1 cellular context compared by ENCODE assay signal in the genomic region with DNA sequence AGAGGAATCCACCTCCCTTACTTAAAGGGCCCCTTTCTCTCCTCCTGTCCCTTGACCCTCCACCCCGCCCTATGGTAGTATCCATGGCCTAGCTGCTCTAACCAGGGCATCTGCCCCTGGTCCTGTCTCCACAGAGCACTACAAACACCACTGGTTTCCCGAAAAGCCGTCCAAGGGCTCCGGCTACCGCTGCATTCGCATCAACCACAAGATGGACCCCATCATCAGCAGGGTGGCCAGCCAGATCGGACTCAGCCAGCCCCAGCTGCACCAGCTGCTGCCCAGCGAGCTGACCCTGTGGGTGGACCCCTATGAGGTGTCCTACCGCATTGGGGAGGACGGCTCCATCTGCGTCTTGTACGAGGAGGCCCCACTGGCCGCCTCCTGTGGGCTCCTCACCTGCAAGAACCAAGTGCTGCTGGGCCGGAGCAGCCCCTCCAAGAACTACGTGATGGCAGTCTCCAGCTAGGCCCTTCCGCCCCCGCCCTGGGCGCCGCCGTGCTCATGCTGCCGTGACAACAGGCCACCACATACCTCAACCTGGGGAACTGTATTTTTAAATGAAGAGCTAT.
A peak's percentile ranks its signal among the peaks of the same experiment; 100 is the strongest.
TF ChIP-seq lines count a peak whose summit lies in the region.

No MANE protein-coding gene starts in this region.

TF ChIP-seq in GM12878, 131 proteins besides CTCF, POLR2A, EP300 and RAD21 (continued from another document):
- TF ChIP-seq, protein P1, sequence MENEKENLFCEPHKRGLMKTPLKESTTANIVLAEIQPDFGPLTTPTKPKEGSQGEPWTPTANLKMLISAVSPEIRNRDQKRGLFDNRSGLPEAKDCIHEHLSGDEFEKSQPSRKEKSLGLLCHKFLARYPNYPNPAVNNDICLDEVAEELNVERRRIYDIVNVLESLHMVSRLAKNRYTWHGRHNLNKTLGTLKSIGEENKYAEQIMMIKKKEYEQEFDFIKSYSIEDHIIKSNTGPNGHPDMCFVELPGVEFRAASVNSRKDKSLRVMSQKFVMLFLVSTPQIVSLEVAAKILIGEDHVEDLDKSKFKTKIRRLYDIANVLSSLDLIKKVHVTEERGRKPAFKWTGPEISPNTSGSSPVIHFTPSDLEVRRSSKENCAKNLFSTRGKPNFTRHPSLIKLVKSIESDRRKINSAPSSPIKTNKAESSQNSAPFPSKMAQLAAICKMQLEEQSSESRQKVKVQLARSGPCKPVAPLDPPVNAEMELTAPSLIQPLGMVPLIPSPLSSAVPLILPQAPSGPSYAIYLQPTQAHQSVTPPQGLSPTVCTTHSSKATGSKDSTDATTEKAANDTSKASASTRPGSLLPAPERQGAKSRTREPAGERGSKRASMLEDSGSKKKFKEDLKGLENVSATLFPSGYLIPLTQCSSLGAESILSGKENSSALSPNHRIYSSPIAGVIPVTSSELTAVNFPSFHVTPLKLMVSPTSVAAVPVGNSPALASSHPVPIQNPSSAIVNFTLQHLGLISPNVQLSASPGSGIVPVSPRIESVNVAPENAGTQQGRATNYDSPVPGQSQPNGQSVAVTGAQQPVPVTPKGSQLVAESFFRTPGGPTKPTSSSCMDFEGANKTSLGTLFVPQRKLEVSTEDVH (IDR thresholded peaks at IDR 0.05; ENCODE audit: low read depth, partially characterized antibody), result no peak
- no peak for TF ChIP-seq CHD2 (IDR thresholded peaks at IDR 0.05; ENCODE audit: borderline replicate concordance, low read depth, low read length)
- TF ChIP-seq, protein P2, sequence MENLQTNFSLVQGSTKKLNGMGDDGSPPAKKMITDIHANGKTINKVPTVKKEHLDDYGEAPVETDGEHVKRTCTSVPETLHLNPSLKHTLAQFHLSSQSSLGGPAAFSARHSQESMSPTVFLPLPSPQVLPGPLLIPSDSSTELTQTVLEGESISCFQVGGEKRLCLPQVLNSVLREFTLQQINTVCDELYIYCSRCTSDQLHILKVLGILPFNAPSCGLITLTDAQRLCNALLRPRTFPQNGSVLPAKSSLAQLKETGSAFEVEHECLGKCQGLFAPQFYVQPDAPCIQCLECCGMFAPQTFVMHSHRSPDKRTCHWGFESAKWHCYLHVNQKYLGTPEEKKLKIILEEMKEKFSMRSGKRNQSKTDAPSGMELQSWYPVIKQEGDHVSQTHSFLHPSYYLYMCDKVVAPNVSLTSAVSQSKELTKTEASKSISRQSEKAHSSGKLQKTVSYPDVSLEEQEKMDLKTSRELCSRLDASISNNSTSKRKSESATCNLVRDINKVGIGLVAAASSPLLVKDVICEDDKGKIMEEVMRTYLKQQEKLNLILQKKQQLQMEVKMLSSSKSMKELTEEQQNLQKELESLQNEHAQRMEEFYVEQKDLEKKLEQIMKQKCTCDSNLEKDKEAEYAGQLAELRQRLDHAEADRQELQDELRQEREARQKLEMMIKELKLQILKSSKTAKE (IDR thresholded peaks at IDR 0.05; ENCODE audit: low read depth, poor library complexity, severe bottlenecking), result no peak
- TF ChIP-seq MXI1 (IDR thresholded peaks at IDR 0.05; ENCODE audit: low read depth, low read length), result no peak
- TF ChIP-seq MTA3 (IDR thresholded peaks at IDR 0.05; ENCODE audit: borderline replicate concordance, low read length), result peak; percentile 27; the same call in 1 of the 2 replicates
- TF ChIP-seq CHD4 (IDR thresholded peaks at IDR 0.05), result no peak
- TF ChIP-seq POLR2AphosphoS2 (IDR thresholded peaks at IDR 0.05; ENCODE audit: low read depth, low read length), result no peak; the same call in 1 of the 2 replicates
- TF ChIP-seq LARP7 (IDR thresholded peaks at IDR 0.05), result peak; percentile 16; the same call in 1 of the 2 replicates
- 0 out of 2 replicates have a peak, but pooled peaks have one; percentile 54 for TF ChIP-seq MEF2A (IDR thresholded peaks at IDR 0.05; ENCODE audit: insufficient read depth, low read depth, low read length)
- TF ChIP-seq, protein P3, sequence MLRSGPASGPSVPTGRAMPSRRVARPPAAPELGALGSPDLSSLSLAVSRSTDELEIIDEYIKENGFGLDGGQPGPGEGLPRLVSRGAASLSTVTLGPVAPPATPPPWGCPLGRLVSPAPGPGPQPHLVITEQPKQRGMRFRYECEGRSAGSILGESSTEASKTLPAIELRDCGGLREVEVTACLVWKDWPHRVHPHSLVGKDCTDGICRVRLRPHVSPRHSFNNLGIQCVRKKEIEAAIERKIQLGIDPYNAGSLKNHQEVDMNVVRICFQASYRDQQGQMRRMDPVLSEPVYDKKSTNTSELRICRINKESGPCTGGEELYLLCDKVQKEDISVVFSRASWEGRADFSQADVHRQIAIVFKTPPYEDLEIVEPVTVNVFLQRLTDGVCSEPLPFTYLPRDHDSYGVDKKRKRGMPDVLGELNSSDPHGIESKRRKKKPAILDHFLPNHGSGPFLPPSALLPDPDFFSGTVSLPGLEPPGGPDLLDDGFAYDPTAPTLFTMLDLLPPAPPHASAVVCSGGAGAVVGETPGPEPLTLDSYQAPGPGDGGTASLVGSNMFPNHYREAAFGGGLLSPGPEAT (IDR thresholded peaks at IDR 0.05; ENCODE audit: low read depth), result no peak; the same call in 1 of the 2 replicates
- TF ChIP-seq GATAD2B (conservative IDR thresholded peaks at IDR 0.05; ENCODE audit: low read depth), result no peak
- no peak for TF ChIP-seq HDAC2 (IDR thresholded peaks at IDR 0.05)
- no peak for TF ChIP-seq TCF12 (IDR thresholded peaks at IDR 0.05; ENCODE audit: low read depth, low read length)
- TF ChIP-seq RCOR1 (conservative IDR thresholded peaks at IDR 0.05; ENCODE audit: low read depth, low read length), result 0 out of 2 replicates have a peak, but pooled peaks have one; percentile 52
- TF ChIP-seq SMAD5 (IDR thresholded peaks at IDR 0.05; ENCODE audit: low read depth), result peak; percentile 23; the same call in 1 of the 2 replicates
- TF ChIP-seq, protein P4, sequence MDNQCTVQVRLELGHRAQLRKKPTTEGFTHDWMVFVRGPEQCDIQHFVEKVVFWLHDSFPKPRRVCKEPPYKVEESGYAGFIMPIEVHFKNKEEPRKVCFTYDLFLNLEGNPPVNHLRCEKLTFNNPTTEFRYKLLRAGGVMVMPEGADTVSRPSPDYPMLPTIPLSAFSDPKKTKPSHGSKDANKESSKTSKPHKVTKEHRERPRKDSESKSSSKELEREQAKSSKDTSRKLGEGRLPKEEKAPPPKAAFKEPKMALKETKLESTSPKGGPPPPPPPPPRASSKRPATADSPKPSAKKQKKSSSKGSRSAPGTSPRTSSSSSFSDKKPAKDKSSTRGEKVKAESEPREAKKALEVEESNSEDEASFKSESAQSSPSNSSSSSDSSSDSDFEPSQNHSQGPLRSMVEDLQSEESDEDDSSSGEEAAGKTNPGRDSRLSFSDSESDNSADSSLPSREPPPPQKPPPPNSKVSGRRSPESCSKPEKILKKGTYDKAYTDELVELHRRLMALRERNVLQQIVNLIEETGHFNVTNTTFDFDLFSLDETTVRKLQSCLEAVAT (IDR thresholded peaks at IDR 0.05), result peak; percentile 23; the same call in 1 of the 2 replicates
- TF ChIP-seq SPI1 (IDR thresholded peaks at IDR 0.05; ENCODE audit: borderline replicate concordance, insufficient read depth, low read depth, low read length), result no peak
- TF ChIP-seq, protein P5, sequence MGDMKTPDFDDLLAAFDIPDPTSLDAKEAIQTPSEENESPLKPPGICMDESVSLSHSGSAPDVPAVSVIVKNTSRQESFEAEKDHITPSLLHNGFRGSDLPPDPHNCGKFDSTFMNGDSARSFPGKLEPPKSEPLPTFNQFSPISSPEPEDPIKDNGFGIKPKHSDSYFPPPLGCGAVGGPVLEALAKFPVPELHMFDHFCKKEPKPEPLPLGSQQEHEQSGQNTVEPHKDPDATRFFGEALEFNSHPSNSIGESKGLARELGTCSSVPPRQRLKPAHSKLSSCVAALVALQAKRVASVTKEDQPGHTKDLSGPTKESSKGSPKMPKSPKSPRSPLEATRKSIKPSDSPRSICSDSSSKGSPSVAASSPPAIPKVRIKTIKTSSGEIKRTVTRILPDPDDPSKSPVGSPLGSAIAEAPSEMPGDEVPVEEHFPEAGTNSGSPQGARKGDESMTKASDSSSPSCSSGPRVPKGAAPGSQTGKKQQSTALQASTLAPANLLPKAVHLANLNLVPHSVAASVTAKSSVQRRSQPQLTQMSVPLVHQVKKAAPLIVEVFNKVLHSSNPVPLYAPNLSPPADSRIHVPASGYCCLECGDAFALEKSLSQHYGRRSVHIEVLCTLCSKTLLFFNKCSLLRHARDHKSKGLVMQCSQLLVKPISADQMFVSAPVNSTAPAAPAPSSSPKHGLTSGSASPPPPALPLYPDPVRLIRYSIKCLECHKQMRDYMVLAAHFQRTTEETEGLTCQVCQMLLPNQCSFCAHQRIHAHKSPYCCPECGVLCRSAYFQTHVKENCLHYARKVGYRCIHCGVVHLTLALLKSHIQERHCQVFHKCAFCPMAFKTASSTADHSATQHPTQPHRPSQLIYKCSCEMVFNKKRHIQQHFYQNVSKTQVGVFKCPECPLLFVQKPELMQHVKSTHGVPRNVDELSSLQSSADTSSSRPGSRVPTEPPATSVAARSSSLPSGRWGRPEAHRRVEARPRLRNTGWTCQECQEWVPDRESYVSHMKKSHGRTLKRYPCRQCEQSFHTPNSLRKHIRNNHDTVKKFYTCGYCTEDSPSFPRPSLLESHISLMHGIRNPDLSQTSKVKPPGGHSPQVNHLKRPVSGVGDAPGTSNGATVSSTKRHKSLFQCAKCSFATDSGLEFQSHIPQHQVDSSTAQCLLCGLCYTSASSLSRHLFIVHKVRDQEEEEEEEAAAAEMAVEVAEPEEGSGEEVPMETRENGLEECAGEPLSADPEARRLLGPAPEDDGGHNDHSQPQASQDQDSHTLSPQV (IDR thresholded peaks at IDR 0.05), result no peak
